8 cellular contexts compared by ENCODE assay signal in genomic region chr16:82603784-82604411, GRCh38. TPM values are rescaled to one million over a fixed set of nuclear protein-coding genes. Genes with fewer than 3 reads are reported as not detected.
DNase-seq lines count a peak whose midpoint lies in the region; ATAC-seq, FAIRE-seq and TF ChIP-seq lines count a peak whose summit lies in the region.

No MANE protein-coding gene starts in this region.

- no peak overlapping the region for H2BK12ac ChIP-seq in H1 (ENCODE audit: low read depth, low read length)

- no peak overlapping the region for H4K5ac ChIP-seq in H1 (ENCODE audit: insufficient read length, low read depth, low read length)

- no peak overlapping the region for H3K14ac ChIP-seq in H1 (ENCODE audit: insufficient read length)

- intact Hi-C loops in mucosa of descending colon (cut with DNase I, micrococcal nuclease), result no loop called here

- CTCF ChIA-PET in H1 (lab: Charles Lee; ENCODE audit: partially characterized antibody), result interaction anchor here (0.7 to 3.8 kb wide), 22 partner anchors 9 to 736 kb away, joined by 3 to 28 read pairs (median 4); no protein-coding TSS in a partner anchor

- no peak overlapping the region for H2BK120ac ChIP-seq in H1 (replicated peaks; ENCODE audit: low read depth, low read length)

- H3K79me1 ChIP-seq in H1 (ENCODE audit: low read depth, low read length), result no peaks in the 10 kb centered on the region

- H2AFZ ChIP-seq in H1 (ENCODE audit: low read length), result no peak overlapping the region

- no peaks in the 10 kb centered on the region for H3K79me2 ChIP-seq in H1 (ENCODE audit: control insufficient read depth in 1 of 2, insufficient read depth in 2 of 2, low read length in 2 of 2)

- TF ChIP-seq CTCF in H1 (IDR thresholded peaks at IDR 0.05; ENCODE audit: control extremely low read depth in 1 of 3, insufficient read depth in 1 of 3, low read depth in 1 of 3, low read length in 3 of 3) (peak; percentile 66 to 82 (median 71)), mucosa of descending colon (IDR thresholded peaks at IDR 0.05) (peak; percentile 32)

- no peak overlapping the region for H3K27ac ChIP-seq in H1 (ENCODE audit: low read depth, low read length)

- TF ChIP-seq EP300 in H1 (IDR thresholded peaks at IDR 0.05; ENCODE audit: borderline replicate concordance in 1 of 2, low read depth in 2 of 2, low read length in 2 of 2), result no peak

- H3K4me3 ChIP-seq in H1 (ENCODE audit: extremely low read depth in 1 of 4, insufficient read depth in 2 of 4, low read depth in 3 of 4, low read length in 4 of 4), result no peak overlapping the region
- no peak overlapping the region for H3K4me3 ChIP-seq in mucosa of descending colon

- TF ChIP-seq RAD21 in H1 (IDR thresholded peaks at IDR 0.05 in 1 of 2, conservative IDR thresholded peaks at IDR 0.05 in 1 of 2; ENCODE audit: low read depth in 2 of 2, low read length in 2 of 2), result peak; percentile 60 to 73

- peak overlapping the region; percentile 51; the same call in 1 of the 2 replicates for H2BK20ac ChIP-seq in H1 (ENCODE audit: low read length)

- no peaks in the 10 kb centered on the region for H3K23me2 ChIP-seq in H1 (ENCODE audit: low read depth, low read length)

- peak; percentile 25 for DNase-seq in DMS114 treated with DMSO at 0.1 percent for 48 hours (lab: John Stamatoyannopoulos, UW; ENCODE audit: unreplicated experiment)
- peak; percentile 19 for DNase-seq in NCI-H1092 treated with DMSO at 0.1 percent for 48 hours (lab: John Stamatoyannopoulos, UW)
- no peak for DNase-seq in H1 (ENCODE audit: low read depth in 1 of 2, low spot score in 2 of 2)
- DNase-seq in mucosa of descending colon, result peak in 2 of 3 donors; percentile 49 to 60
- DNase-seq in epidermal melanocyte (ENCODE audit: insufficient read length, low spot score), result no peak
- DNase-seq in UCSD-AML1 (lab: John Stamatoyannopoulos, UW; ENCODE audit: unreplicated experiment), result no peak
- DNase-seq in NCI-H2107 treated with DMSO at 0.1 percent for 48 hours (lab: John Stamatoyannopoulos, UW; ENCODE audit: unreplicated experiment), result no peak

- no peak overlapping the region for H3K4ac ChIP-seq in H1 (replicated peaks; ENCODE audit: insufficient read length, low read depth, low read length)

- H2BK15ac ChIP-seq in H1 (ENCODE audit: low read length), result no peak overlapping the region

- H3K9me3 ChIP-seq in H1 (ENCODE audit: insufficient read depth in 2 of 2, low read depth in 1 of 2, low read length in 1 of 2) (peaks cover 4 to 13% of the 10 kb centered on the region in 2 experiments; a peak in 2 of 4 replicates), mucosa of descending colon (no peaks in the 10 kb centered on the region)

- no peak overlapping the region for H4K91ac ChIP-seq in H1 (replicated peaks; ENCODE audit: insufficient read length, low read length)

- no peaks in the 10 kb centered on the region for H4K20me1 ChIP-seq in H1 (replicated peaks in 1 of 2; ENCODE audit: control insufficient read depth in 1 of 2, insufficient read depth in 2 of 2, low read length in 2 of 2)

- H4K8ac ChIP-seq in H1 (ENCODE audit: extremely low read depth, insufficient read depth, low read length), result no peak overlapping the region

- no peak overlapping the region for H3K56ac ChIP-seq in H1 (replicated peaks; ENCODE audit: insufficient read length, low read depth, low read length)

- H3K9ac ChIP-seq in H1 (replicated peaks in 1 of 4; ENCODE audit: extremely low read depth in 1 of 4, low read depth in 3 of 4, low read length in 3 of 4), result no peak overlapping the region

- no peak overlapping the region; the same call in 1 of the 2 replicates for H2BK5ac ChIP-seq in H1 (ENCODE audit: low read depth, low read length)

- 57% methylated on average over 5 of the region's 5 CpGs; no CpG with 5 or more reads in 1 of the 2 experiments for WGBS in H1 (ENCODE audit: extremely low coverage in 1 of 2, insufficient coverage in 1 of 2, insufficient read length in 1 of 2, insufficient replicate concordance in 2 of 2, low coverage in 1 of 2, low lambda C conversion rate in 2 of 2, missing lambda C conversion rate in 1 of 2), 2 experiments

- peak; percentile 75 for ATAC-seq in mucosa of descending colon
- ATAC-seq in HG03108 (IDR thresholded peaks at IDR 0.05; ENCODE audit: unreplicated experiment), result no peak

- FAIRE-seq in H1 (lab: Jason Lieb, UNC), result peak; percentile 86

- H3K36me3 ChIP-seq in H1 (ENCODE audit: control insufficient read depth in 2 of 4, insufficient read depth in 4 of 4, low read length in 3 of 4), result no peaks in the 10 kb centered on the region; a peak in 1 of 8 replicates
- no peaks in the 10 kb centered on the region for H3K36me3 ChIP-seq in mucosa of descending colon (ENCODE audit: low read depth)

- H3K4me2 ChIP-seq in H1 (ENCODE audit: insufficient read depth in 1 of 2, low read depth in 2 of 2, low read length in 2 of 2), result no peak overlapping the region

- H3K4me1 ChIP-seq in H1 (replicated peaks in 1 of 4; ENCODE audit: control insufficient read depth in 3 of 4, insufficient read depth in 4 of 4, low read length in 3 of 4), result peaks cover 8 to 14% (median 10%) of the 10 kb centered on the region in 4 experiments
- no peaks in the 10 kb centered on the region for H3K4me1 ChIP-seq in mucosa of descending colon (ENCODE audit: low read depth)

- POLR2A ChIA-PET in H1 (lab: Charles Lee; ENCODE audit: partially characterized antibody), result no interaction called here

- H3K18ac ChIP-seq in H1 (ENCODE audit: extremely low read depth, low read length), result no peak overlapping the region

- no peak for TF ChIP-seq POLR2A in H1 (IDR thresholded peaks at IDR 0.05; ENCODE audit: control extremely low read depth in 1 of 2, low read depth in 2 of 2, low read length in 2 of 2)

- H2AK5ac ChIP-seq in H1 (ENCODE audit: low read depth, low read length), result 0 out of 2 replicates have a peak overlapping the region, but pooled peaks have one; percentile 46

- H3K23ac ChIP-seq in H1 (ENCODE audit: insufficient read length), result no peak overlapping the region

- H3K27me3 ChIP-seq in H1 (replicated peaks in 1 of 4; ENCODE audit: control insufficient read depth in 3 of 4, extremely low read depth in 1 of 4, insufficient read depth in 3 of 4, low read length in 3 of 4), result no peaks in the 10 kb centered on the region; a peak in 1 of 7 replicates

TF ChIP-seq in H1, 55 proteins besides CTCF, POLR2A, EP300 and RAD21:
- no peak for TF ChIP-seq JUND (IDR thresholded peaks at IDR 0.05; ENCODE audit: low read length)
- TF ChIP-seq, protein P1, sequence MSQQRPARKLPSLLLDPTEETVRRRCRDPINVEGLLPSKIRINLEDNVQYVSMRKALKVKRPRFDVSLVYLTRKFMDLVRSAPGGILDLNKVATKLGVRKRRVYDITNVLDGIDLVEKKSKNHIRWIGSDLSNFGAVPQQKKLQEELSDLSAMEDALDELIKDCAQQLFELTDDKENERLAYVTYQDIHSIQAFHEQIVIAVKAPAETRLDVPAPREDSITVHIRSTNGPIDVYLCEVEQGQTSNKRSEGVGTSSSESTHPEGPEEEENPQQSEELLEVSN (IDR thresholded peaks at IDR 0.05), result no peak
- TF ChIP-seq PHF8 (conservative IDR thresholded peaks at IDR 0.05; ENCODE audit: low read depth, low read length), result no peak
- TF ChIP-seq TBP (IDR thresholded peaks at IDR 0.05; ENCODE audit: low read depth, low read length), result no peak
- no peak for TF ChIP-seq RFX5 (IDR thresholded peaks at IDR 0.05; ENCODE audit: borderline replicate concordance, low read depth, low read length)
- TF ChIP-seq, protein P2, sequence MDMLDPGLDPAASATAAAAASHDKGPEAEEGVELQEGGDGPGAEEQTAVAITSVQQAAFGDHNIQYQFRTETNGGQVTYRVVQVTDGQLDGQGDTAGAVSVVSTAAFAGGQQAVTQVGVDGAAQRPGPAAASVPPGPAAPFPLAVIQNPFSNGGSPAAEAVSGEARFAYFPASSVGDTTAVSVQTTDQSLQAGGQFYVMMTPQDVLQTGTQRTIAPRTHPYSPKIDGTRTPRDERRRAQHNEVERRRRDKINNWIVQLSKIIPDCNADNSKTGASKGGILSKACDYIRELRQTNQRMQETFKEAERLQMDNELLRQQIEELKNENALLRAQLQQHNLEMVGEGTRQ (IDR thresholded peaks at IDR 0.05; ENCODE audit: low read length), result no peak
- TF ChIP-seq SIN3A (conservative IDR thresholded peaks at IDR 0.05 in 1 of 2, IDR thresholded peaks at IDR 0.05 in 1 of 2; ENCODE audit: low read depth in 1 of 2, low read length in 2 of 2), result no peak
- no peak for TF ChIP-seq CBX5 (IDR thresholded peaks at IDR 0.05; ENCODE audit: low read depth, low read length)
- TF ChIP-seq SIRT6 (IDR thresholded peaks at IDR 0.05; ENCODE audit: low read length), result no peak
- no peak for TF ChIP-seq GTF2F1 (IDR thresholded peaks at IDR 0.05; ENCODE audit: borderline replicate concordance, low read depth, low read length)
- no peak for TF ChIP-seq TEAD4 (IDR thresholded peaks at IDR 0.05; ENCODE audit: low read depth, low read length)
- no peak for TF ChIP-seq GABPA (IDR thresholded peaks at IDR 0.05; ENCODE audit: borderline replicate concordance, insufficient read depth, low read length)
- no peak for TF ChIP-seq SAP30 (IDR thresholded peaks at IDR 0.05; ENCODE audit: insufficient read depth, insufficient replicate concordance, low read length)

RNA-seq across cellular contexts. Expression of gene CDH13, which starts 22.9 kb away (rescaled TPM):
- 2.3 and 2.6 TPM in 2 replicates for total RNA-seq in H1 (2021; fragmentation: NEBNext Ultra II Directional; extraction: Animal tissue kit (Norgen Biotek cat#: 25700))
- polyA plus RNA-seq in H1 (2011; rRNA removed), result 2.4 and 3.0 TPM in 2 replicates
- polyA plus RNA-seq in H1 (2011; cell fraction: cytosol; rRNA removed), result 2.9 TPM
- 3.3 TPM for polyA plus RNA-seq in H1 (2011; cell fraction: nucleus; rRNA removed)
- polyA plus RNA-seq in H1 (2012, experiment 1 of 2), result 2.6 to 4.2 TPM (median 3.1 TPM) in 4 replicates
- 0.58 TPM for polyA plus RNA-seq in H1 (2012, experiment 2 of 2)
- polyA plus RNA-seq in H1 (2013, experiment 1 of 2), result 2.6 TPM
- 3.2 TPM for polyA plus RNA-seq in H1 (2013, experiment 2 of 2)
- 6.2 and 14.0 TPM in 2 replicates for polyA minus RNA-seq in H1 (2011; rRNA and poly(A)+ RNA removed)
- polyA minus RNA-seq in H1 (2011; cell fraction: cytosol; rRNA and poly(A)+ RNA removed), result 2.7 TPM
- polyA minus RNA-seq in H1 (2011; cell fraction: nucleus; rRNA and poly(A)+ RNA removed), result 22.6 TPM
- total RNA-seq in mucosa of descending colon, result 10 to 100 TPM in 1 of 3 donors, 1 to 10 TPM in 2; 4.9 to 11.2 (median 9.8) TPM

Comparison
In these comparisons a context has a peak if more than half of its experiments do, and no peak if none do; other contexts are left out.
1. DNase-seq: peak in DMS114 treated with DMSO at 0.1 percent for 48 hours (single experiment), NCI-H1092 treated with DMSO at 0.1 percent for 48 hours (single experiment) and mucosa of descending colon (2 of 3); none in H1 (0 of 2), epidermal melanocyte (single experiment), UCSD-AML1 (single experiment) and NCI-H2107 treated with DMSO at 0.1 percent for 48 hours (single experiment).